Comparison of ENCODE assay signal across 10 cellular contexts in the genomic region with DNA sequence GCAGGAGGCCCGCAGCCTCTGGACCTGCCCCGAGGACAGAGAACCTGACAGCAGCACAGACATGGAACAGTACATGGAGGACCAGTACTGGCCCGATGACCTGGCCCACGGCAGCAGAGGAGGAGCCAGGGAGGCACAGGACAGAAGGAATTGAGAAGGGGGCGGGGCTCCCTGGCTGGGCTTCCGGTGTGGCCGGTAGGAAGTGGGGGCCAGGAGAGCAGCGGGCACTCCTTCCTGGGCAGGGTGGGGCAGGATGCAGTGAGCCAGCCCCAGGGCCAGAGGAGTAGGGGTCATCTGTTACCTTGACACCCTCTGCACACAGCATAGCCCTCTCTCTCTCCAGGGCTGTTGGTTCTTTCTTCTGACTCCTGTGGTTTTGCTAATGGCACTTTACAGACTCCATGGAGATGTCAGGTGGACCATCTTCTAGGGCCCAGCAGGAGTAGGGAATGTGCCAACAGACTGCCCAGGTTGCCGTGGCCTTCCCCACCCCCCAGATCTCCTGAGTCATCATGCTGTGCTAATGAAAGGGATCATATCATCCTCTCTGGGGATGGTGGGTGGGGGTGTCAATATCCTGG. TPM values are rescaled to one million over a fixed set of nuclear protein-coding genes. Genes with fewer than 3 reads are reported as not detected.
A peak's percentile ranks its signal among the peaks of the same experiment; 100 is the strongest.
DNase-seq lines count a peak whose midpoint lies in the region; ATAC-seq and TF ChIP-seq lines count a peak whose summit lies in the region.
"Had no signal": no experiment of that assay in that cellular context is flagged by ENCODE, and none has a peak within 500 bp of the region (broad histone marks: within the 10 kb centered on the region; RNA-seq: fewer than 3 reads in every experiment).

No MANE protein-coding gene starts in this region.

- H3K4me3 ChIP-seq in left lung = no peak overlapping the region
- H3K4me3 ChIP-seq in upper lobe of right lung = no peak overlapping the region

- peak; percentile 40 for ATAC-seq in left lung
- ATAC-seq in upper lobe of right lung = peak; percentile 62

- H3K4me1 ChIP-seq in left lung (peaks cover 0 to 47% of the 10 kb centered on the region in 2 donors), upper lobe of right lung (peaks cover 51% of the 10 kb centered on the region)

- H3K9me3 ChIP-seq in left lung (no peaks in the 10 kb centered on the region), upper lobe of right lung (no peaks in the 10 kb centered on the region)

- TF ChIP-seq CTCF in left lung (IDR thresholded peaks at IDR 0.05) (no peak), upper lobe of right lung (IDR thresholded peaks at IDR 0.05) (no peak)

- peaks cover 77% of the 10 kb centered on the region for H3K36me3 Mint-ChIP-seq in activated naive CD4-positive, alpha-beta T cell treated with anti-CD3 and anti-CD28 coated beads, Interleukin-2, amount 10 ng/mL, durations not matched to agents 7 days and 5 days
- H3K36me3 Mint-ChIP-seq in activated T-helper 2 cell treated with anti-CD3 and anti-CD28 coated beads, Interferon-gamma antibody, Interleukin-2, Interleukin-4, amounts not matched to agents 10 μg/mL and 5 μg/mL and 100 μg/mL, durations not matched to agents 14 hours and 24 hours and 36 hours (ENCODE audit: low read depth) = peaks cover 87% of the 10 kb centered on the region

- peak overlapping the region; percentile 91 for H3K27ac Mint-ChIP-seq in activated naive CD4-positive, alpha-beta T cell treated with anti-CD3 and anti-CD28 coated beads, Interleukin-2, amount 10 ng/mL, durations not matched to agents 7 days and 5 days
- peak overlapping the region; percentile 64 for H3K27ac Mint-ChIP-seq in activated T-helper 2 cell treated with anti-CD3 and anti-CD28 coated beads, Interferon-gamma antibody, Interleukin-2, Interleukin-4, amounts not matched to agents 10 μg/mL and 5 μg/mL and 100 μg/mL, durations not matched to agents 14 hours and 24 hours and 36 hours
- H3K27ac Mint-ChIP-seq: dendritic cell treated with granulocyte-macrophage colony-stimulating factor and Interleukin-4, amounts not matched to agents 40 ng/mL and 50 ng/mL, for 4 days; nephron had no signal

- H3K9me3 Mint-ChIP-seq in activated naive CD4-positive, alpha-beta T cell treated with anti-CD3 and anti-CD28 coated beads, Interleukin-2, amount 10 ng/mL, durations not matched to agents 7 days and 5 days = no peaks in the 10 kb centered on the region
- H3K9me3 Mint-ChIP-seq in activated T-helper 2 cell treated with anti-CD3 and anti-CD28 coated beads, Interferon-gamma antibody, Interleukin-2, Interleukin-4, amounts not matched to agents 10 μg/mL and 5 μg/mL and 100 μg/mL, durations not matched to agents 14 hours and 24 hours and 36 hours = no peaks in the 10 kb centered on the region
- H3K9me3 Mint-ChIP-seq: dendritic cell treated with granulocyte-macrophage colony-stimulating factor and Interleukin-4, amounts not matched to agents 40 ng/mL and 50 ng/mL, for 4 days; nephron had no signal

- peak; percentile 66 for DNase-seq in activated naive CD4-positive, alpha-beta T cell treated with anti-CD3 and anti-CD28 coated beads, Interleukin-2, amount 10 ng/mL, durations not matched to agents 7 days and 5 days
- no peak for DNase-seq in activated naive CD4-positive, alpha-beta T cell (lab: John Stamatoyannopoulos, UW)
- no peak for DNase-seq in activated T-helper 2 cell treated with anti-CD3 and anti-CD28 coated beads, Interferon-gamma antibody, Interleukin-2, Interleukin-4, amounts not matched to agents 10 μg/mL and 5 μg/mL and 100 μg/mL, durations not matched to agents 14 hours and 24 hours and 36 hours (ENCODE audit: low spot score)
- DNase-seq in left lung = peak in 1 of 2 donors; percentile 81
- no peak for DNase-seq in upper lobe of right lung
- no peak for DNase-seq in HEK293T (ENCODE audit: extremely low spot score)
- no peak for DNase-seq in NCI-H526 (lab: John Stamatoyannopoulos, UW)
- no peak for DNase-seq in DMS114 treated with DMSO at 0.1 percent for 48 hours (lab: John Stamatoyannopoulos, UW; ENCODE audit: unreplicated experiment)

- H3K27ac ChIP-seq in left lung (peak overlapping the region; percentile 9 to 55), upper lobe of right lung (peak overlapping the region; percentile 72)

- POLR2A ChIA-PET in HEK293T (lab: Yijun Ruan, JAX) = interaction anchor here (3.8 kb wide), 1 partner anchor 9 kb away, joined by 12 read pairs; a partner anchor contains a TSS

- no peaks in the 10 kb centered on the region for H3K27me3 ChIP-seq in left lung
- no peaks in the 10 kb centered on the region for H3K27me3 ChIP-seq in upper lobe of right lung

- intact Hi-C loops in activated T-helper 2 cell treated with anti-CD3 and anti-CD28 coated beads, Interferon-gamma antibody, Interleukin-2, Interleukin-4, amounts not matched to agents 10 μg/mL and 5 μg/mL and 100 μg/mL, durations not matched to agents 14 hours and 24 hours and 36 hours (cut with micrococcal nuclease) = no loop called here
- intact Hi-C loops in left lung (cut with DNase I) = no loop called here
- intact Hi-C loops in upper lobe of right lung (cut with DNase I) = no loop called here

- H3K4me3 Mint-ChIP-seq in activated naive CD4-positive, alpha-beta T cell treated with anti-CD3 and anti-CD28 coated beads, Interleukin-2, amount 10 ng/mL, durations not matched to agents 7 days and 5 days = peak overlapping the region; percentile 47
- no peak overlapping the region for H3K4me3 Mint-ChIP-seq in activated T-helper 2 cell treated with anti-CD3 and anti-CD28 coated beads, Interferon-gamma antibody, Interleukin-2, Interleukin-4, amounts not matched to agents 10 μg/mL and 5 μg/mL and 100 μg/mL, durations not matched to agents 14 hours and 24 hours and 36 hours (ENCODE audit: low read depth)
- H3K4me3 Mint-ChIP-seq: dendritic cell treated with granulocyte-macrophage colony-stimulating factor and Interleukin-4, amounts not matched to agents 40 ng/mL and 50 ng/mL, for 4 days; nephron had no signal

- H3K4me1 Mint-ChIP-seq in activated naive CD4-positive, alpha-beta T cell treated with anti-CD3 and anti-CD28 coated beads, Interleukin-2, amount 10 ng/mL, durations not matched to agents 7 days and 5 days = peaks cover 97% of the 10 kb centered on the region
- peaks cover 65% of the 10 kb centered on the region for H3K4me1 Mint-ChIP-seq in activated T-helper 2 cell treated with anti-CD3 and anti-CD28 coated beads, Interferon-gamma antibody, Interleukin-2, Interleukin-4, amounts not matched to agents 10 μg/mL and 5 μg/mL and 100 μg/mL, durations not matched to agents 14 hours and 24 hours and 36 hours (ENCODE audit: low read depth)

- CTCF ChIA-PET in activated naive CD4-positive, alpha-beta T cell treated with anti-CD3 and anti-CD28 coated beads, Interleukin-2, amount 10 ng/mL, durations not matched to agents 7 days and 5 days (lab: Charles Lee) = interaction anchor here (1.0 kb wide), 2 partner anchors 8 to 19 kb away, joined by 3 read pairs; no protein-coding TSS in a partner anchor
- CTCF ChIA-PET in HEK293T (lab: Yijun Ruan, JAX) = no interaction called here

- H3K36me3 ChIP-seq in left lung = peaks cover 0 to 78% of the 10 kb centered on the region in 2 donors
- H3K36me3 ChIP-seq in upper lobe of right lung = peaks cover 86% of the 10 kb centered on the region

- no peaks in the 10 kb centered on the region for H3K27me3 Mint-ChIP-seq in activated naive CD4-positive, alpha-beta T cell treated with anti-CD3 and anti-CD28 coated beads, Interleukin-2, amount 10 ng/mL, durations not matched to agents 7 days and 5 days
- H3K27me3 Mint-ChIP-seq in activated T-helper 2 cell treated with anti-CD3 and anti-CD28 coated beads, Interferon-gamma antibody, Interleukin-2, Interleukin-4, amounts not matched to agents 10 μg/mL and 5 μg/mL and 100 μg/mL, durations not matched to agents 14 hours and 24 hours and 36 hours (ENCODE audit: low read depth) = no peaks in the 10 kb centered on the region
- H3K27me3 Mint-ChIP-seq: dendritic cell treated with granulocyte-macrophage colony-stimulating factor and Interleukin-4, amounts not matched to agents 40 ng/mL and 50 ng/mL, for 4 days had no signal

TF ChIP-seq in HEK293T, 16 proteins besides CTCF, POLR2A, EP300 and RAD21:
- TF ChIP-seq ARNT (IDR thresholded peaks at IDR 0.05) = no peak
- TF ChIP-seq TARDBP (IDR thresholded peaks at IDR 0.05) = no peak
- no peak for TF ChIP-seq BHLHE40 (IDR thresholded peaks at IDR 0.05; ENCODE audit: borderline replicate concordance)

RNA-seq across cellular contexts. Expression of a gene that starts 8.6 kb away (rescaled TPM):
- total RNA-seq in activated T-helper 2 cell treated with anti-CD3 and anti-CD28 coated beads, Interferon-gamma antibody, Interleukin-2, Interleukin-4, amounts not matched to agents 10 μg/mL and 5 μg/mL and 100 μg/mL, durations not matched to agents 14 hours and 24 hours and 36 hours = 36.3 and 38.0 TPM in 2 replicates
- total RNA-seq in left lung (10 to 100 TPM; 15.8 to 23.6 TPM), upper lobe of right lung (34.9 TPM)

RNA-seq across cellular contexts. Expression of a gene that starts 9.1 kb away (rescaled TPM):
- total RNA-seq in activated T-helper 2 cell treated with anti-CD3 and anti-CD28 coated beads, Interferon-gamma antibody, Interleukin-2, Interleukin-4, amounts not matched to agents 10 μg/mL and 5 μg/mL and 100 μg/mL, durations not matched to agents 14 hours and 24 hours and 36 hours = 52.9 and 54.3 TPM in 2 replicates
- total RNA-seq in left lung (10 to 100 TPM; 18.8 to 20.7 TPM), upper lobe of right lung (34.6 TPM)
